In the genomic region with DNA sequence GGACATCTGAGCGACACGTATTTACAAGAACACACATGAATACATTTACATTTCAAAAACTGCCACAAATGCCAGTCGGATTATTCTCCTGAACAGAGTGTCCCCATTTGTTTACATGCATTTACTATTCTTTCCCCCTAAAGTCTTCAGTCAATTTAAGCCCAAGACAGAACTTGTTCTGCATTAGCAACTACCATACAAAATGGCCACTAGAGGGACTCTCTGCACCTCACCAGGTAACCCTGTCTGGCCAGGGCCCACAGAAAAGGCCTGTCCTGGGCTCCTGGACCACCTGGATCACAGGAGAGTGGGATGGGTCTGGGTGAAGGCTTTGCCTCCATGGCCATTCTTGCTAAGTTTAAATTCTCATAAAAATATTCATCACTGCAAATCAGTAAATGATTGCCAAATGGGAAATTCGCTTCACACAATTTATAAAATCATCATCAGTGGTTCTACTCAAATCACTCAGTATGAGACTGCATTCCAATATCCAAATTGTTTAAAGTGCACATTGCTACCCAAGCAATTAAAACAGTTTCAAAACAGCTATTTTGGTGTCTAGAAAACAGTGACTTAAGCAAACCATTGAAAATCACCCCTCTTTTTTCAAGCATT, we compare ENCODE assay signal across 1 cellular context.
TF ChIP-seq lines count a peak whose summit lies in the region.

No MANE protein-coding gene starts in this region.

TF ChIP-seq in HCT116, 20 proteins besides CTCF, POLR2A, EP300 and RAD21 (continued from another document):
- TF ChIP-seq, protein P1, sequence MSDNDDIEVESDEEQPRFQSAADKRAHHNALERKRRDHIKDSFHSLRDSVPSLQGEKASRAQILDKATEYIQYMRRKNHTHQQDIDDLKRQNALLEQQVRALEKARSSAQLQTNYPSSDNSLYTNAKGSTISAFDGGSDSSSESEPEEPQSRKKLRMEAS (IDR thresholded peaks at IDR 0.05) = no peak
- TF ChIP-seq SRF (IDR thresholded peaks at IDR 0.05; ENCODE audit: low read depth) = no peak
- TF ChIP-seq CBX3 (IDR thresholded peaks at IDR 0.05; ENCODE audit: low read depth) = no peak
- TF ChIP-seq ATF3 (IDR thresholded peaks at IDR 0.05) = no peak
- TF ChIP-seq JUND (IDR thresholded peaks at IDR 0.05) = no peak
- no peak for TF ChIP-seq YY1 (IDR thresholded peaks at IDR 0.05; ENCODE audit: extremely low read depth, insufficient replicate concordance, low read depth, low read length)
- no peak for TF ChIP-seq POLR2AphosphoS5 (IDR thresholded peaks at IDR 0.05; ENCODE audit: low read depth, low read length)
- no peak for TF ChIP-seq SIN3A (IDR thresholded peaks at IDR 0.05; ENCODE audit: low read depth)
- TF ChIP-seq ZBTB33 (IDR thresholded peaks at IDR 0.05; ENCODE audit: extremely low read depth, insufficient replicate concordance, low read length) = no peak
- no peak for TF ChIP-seq ZFX (IDR thresholded peaks at IDR 0.05)
- no peak for TF ChIP-seq EZH2 (IDR thresholded peaks at IDR 0.05)
